Comparison of ENCODE assay signal across 8 cellular contexts in genomic region chr12:104720346-104721064, GRCh38.
A peak's percentile ranks its signal among the peaks of the same experiment; 100 is the strongest.
DNase-seq lines count a peak whose midpoint lies in the region; ATAC-seq and TF ChIP-seq lines count a peak whose summit lies in the region.

No MANE protein-coding gene starts in this region.

- peak overlapping the region; percentile 80 to 95 for H3K4me3 Mint-ChIP-seq in CD14-positive monocyte
- H3K4me3 Mint-ChIP-seq in IgD-negative memory B cell: peak overlapping the region; percentile 72 to 89 (median 82)
- peak overlapping the region; percentile 90 for H3K4me3 Mint-ChIP-seq in activated T-helper 17 cell treated with anti-CD3 and anti-CD28 coated beads, Interleukin-2, amount 50 U/mL, for 72 hours

- H3K4me1 Mint-ChIP-seq in CD14-positive monocyte (peaks cover 33% of the 10 kb centered on the region), IgD-negative memory B cell (peaks cover 23 to 45% (median 41%) of the 10 kb centered on the region in 3 donors)
- peaks cover 22% of the 10 kb centered on the region for H3K4me1 Mint-ChIP-seq in activated T-helper 17 cell treated with anti-CD3 and anti-CD28 coated beads, Interleukin-2, amount 50 U/mL, for 72 hours

- DNase-seq in CD14-positive monocyte (ENCODE audit: low spot score) (no peak), right cardiac atrium (no peak), NCI-H446 (lab: John Stamatoyannopoulos, UW) (no peak)
- DNase-seq in stimulated activated CD4-positive, alpha-beta T cell treated with anti-CD3 and anti-CD28 coated beads, Interleukin-4, amount 100 ng/mL, for 4 hours: peak; percentile 26 to 57

- no peak overlapping the region for H3K27ac ChIP-seq in right cardiac atrium (ENCODE audit: low read length)

- peak overlapping the region; percentile 32 for H3K4me3 ChIP-seq in right cardiac atrium (ENCODE audit: low read length)

- H3K9me3 ChIP-seq in right cardiac atrium (ENCODE audit: control insufficient read depth, low read length): no peaks in the 10 kb centered on the region

- H3K27ac Mint-ChIP-seq in CD14-positive monocyte (peak overlapping the region; percentile 91 to 98 (median 96)), IgD-negative memory B cell (peak overlapping the region; percentile 74 to 96 (median 87))
- peak overlapping the region; percentile 98 for H3K27ac Mint-ChIP-seq in activated T-helper 17 cell treated with anti-CD3 and anti-CD28 coated beads, Interleukin-2, amount 50 U/mL, for 72 hours

- H3K27me3 ChIP-seq in right cardiac atrium (ENCODE audit: control insufficient read depth, insufficient read depth): no peaks in the 10 kb centered on the region

- no peaks in the 10 kb centered on the region for H3K27me3 Mint-ChIP-seq in CD14-positive monocyte (ENCODE audit: low read depth in 3 of 3)
- no peaks in the 10 kb centered on the region for H3K27me3 Mint-ChIP-seq in IgD-negative memory B cell
- H3K27me3 Mint-ChIP-seq in activated T-helper 17 cell treated with anti-CD3 and anti-CD28 coated beads, Interleukin-2, amount 50 U/mL, for 72 hours: no peaks in the 10 kb centered on the region

- WGBS in right cardiac atrium: 42% methylated on average over 29 of the region's 29 CpGs

- H3K9me3 Mint-ChIP-seq in CD14-positive monocyte (peaks cover 0 to 2% (median 0%) of the 10 kb centered on the region in 7 donors), IgD-negative memory B cell (no peaks in the 10 kb centered on the region)
- no peaks in the 10 kb centered on the region for H3K9me3 Mint-ChIP-seq in activated T-helper 17 cell treated with anti-CD3 and anti-CD28 coated beads, Interleukin-2, amount 50 U/mL, for 72 hours

- H3K4me1 ChIP-seq in right cardiac atrium (ENCODE audit: control insufficient read depth, insufficient read depth, low read length): peaks cover 6% of the 10 kb centered on the region

- ATAC-seq in activated T-helper 17 cell treated with anti-CD3 and anti-CD28 coated beads, Interleukin-2, amount 50 U/mL, for 72 hours (replicated peaks): peak; percentile 80
- ATAC-seq in right cardiac atrium: peak in 1 of 2 donors; percentile 51
- no peak for ATAC-seq in GM21360 (IDR thresholded peaks at IDR 0.05; ENCODE audit: unreplicated experiment)
- no peak for ATAC-seq in GM18907 (IDR thresholded peaks at IDR 0.05; ENCODE audit: unreplicated experiment)

- no peak for TF ChIP-seq CTCF in CD14-positive monocyte (IDR thresholded peaks at IDR 0.05)

- intact Hi-C loops in CD14-positive monocyte (cut with micrococcal nuclease) (loop anchor here in 1 of 2 donors (5.0 kb wide), 1 partner anchor 37 kb away; no protein-coding TSS in a partner anchor), right cardiac atrium (cut with DNase I) (no loop called here)

- H3K36me3 Mint-ChIP-seq in CD14-positive monocyte (peaks cover 20 to 25% of the 10 kb centered on the region in 2 donors), IgD-negative memory B cell (peaks cover 4% of the 10 kb centered on the region)
- H3K36me3 Mint-ChIP-seq in activated T-helper 17 cell treated with anti-CD3 and anti-CD28 coated beads, Interleukin-2, amount 50 U/mL, for 72 hours (ENCODE audit: low read depth): peaks cover 7% of the 10 kb centered on the region

Comparison
In these comparisons a context has a peak if more than half of its experiments do, and no peak if none do; other contexts are left out.
1. DNase-seq: peak in stimulated activated CD4-positive, alpha-beta T cell treated with anti-CD3 and anti-CD28 coated beads, Interleukin-4, amount 100 ng/mL, for 4 hours (2 of 2); none in CD14-positive monocyte (single experiment), right cardiac atrium (0 of 3) and NCI-H446 (0 of 2).
2. Peak in every context shown above with its lines, with median percentiles within 50 percentile points of each other: H3K27ac Mint-ChIP-seq and H3K4me3 Mint-ChIP-seq.